1 cellular context compared by ENCODE assay signal in genomic region chr11:6320411-6321207, GRCh38.
TF ChIP-seq lines count a peak whose summit lies in the region.

Gene CAVIN3 (minus strand): TSS chr11:6320501. CDS start chr11:6320476, 25 bp downstream.

TF ChIP-seq in HepG2, 621 proteins besides CTCF, POLR2A, EP300 and RAD21 (continued from another document):
- TF ChIP-seq, protein P1, sequence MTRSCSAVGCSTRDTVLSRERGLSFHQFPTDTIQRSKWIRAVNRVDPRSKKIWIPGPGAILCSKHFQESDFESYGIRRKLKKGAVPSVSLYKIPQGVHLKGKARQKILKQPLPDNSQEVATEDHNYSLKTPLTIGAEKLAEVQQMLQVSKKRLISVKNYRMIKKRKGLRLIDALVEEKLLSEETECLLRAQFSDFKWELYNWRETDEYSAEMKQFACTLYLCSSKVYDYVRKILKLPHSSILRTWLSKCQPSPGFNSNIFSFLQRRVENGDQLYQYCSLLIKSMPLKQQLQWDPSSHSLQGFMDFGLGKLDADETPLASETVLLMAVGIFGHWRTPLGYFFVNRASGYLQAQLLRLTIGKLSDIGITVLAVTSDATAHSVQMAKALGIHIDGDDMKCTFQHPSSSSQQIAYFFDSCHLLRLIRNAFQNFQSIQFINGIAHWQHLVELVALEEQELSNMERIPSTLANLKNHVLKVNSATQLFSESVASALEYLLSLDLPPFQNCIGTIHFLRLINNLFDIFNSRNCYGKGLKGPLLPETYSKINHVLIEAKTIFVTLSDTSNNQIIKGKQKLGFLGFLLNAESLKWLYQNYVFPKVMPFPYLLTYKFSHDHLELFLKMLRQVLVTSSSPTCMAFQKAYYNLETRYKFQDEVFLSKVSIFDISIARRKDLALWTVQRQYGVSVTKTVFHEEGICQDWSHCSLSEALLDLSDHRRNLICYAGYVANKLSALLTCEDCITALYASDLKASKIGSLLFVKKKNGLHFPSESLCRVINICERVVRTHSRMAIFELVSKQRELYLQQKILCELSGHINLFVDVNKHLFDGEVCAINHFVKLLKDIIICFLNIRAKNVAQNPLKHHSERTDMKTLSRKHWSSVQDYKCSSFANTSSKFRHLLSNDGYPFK (CRISPR knock-in tag; IDR thresholded peaks at IDR 0.05; ENCODE audit: borderline replicate concordance) = no peak
- TF ChIP-seq ZBTB21 (CRISPR knock-in tag; IDR thresholded peaks at IDR 0.05) (no peak), LCORL (IDR thresholded peaks at IDR 0.05) (no peak), LCORL (CRISPR knock-in tag; IDR thresholded peaks at IDR 0.05) (no peak), POGZ (CRISPR knock-in tag; IDR thresholded peaks at IDR 0.05) (no peak), ATF1 (CRISPR knock-in tag; IDR thresholded peaks at IDR 0.05) (no peak), SPEN (CRISPR knock-in tag; IDR thresholded peaks at IDR 0.05; ENCODE audit: low read depth) (no peak), TOE1 (CRISPR knock-in tag; IDR thresholded peaks at IDR 0.05) (no peak), ZNF333 (CRISPR knock-in tag; IDR thresholded peaks at IDR 0.05; ENCODE audit: borderline replicate concordance) (no peak), ZNF180 (CRISPR knock-in tag; IDR thresholded peaks at IDR 0.05; ENCODE audit: borderline replicate concordance, low read depth) (no peak)
- TF ChIP-seq, protein P2, sequence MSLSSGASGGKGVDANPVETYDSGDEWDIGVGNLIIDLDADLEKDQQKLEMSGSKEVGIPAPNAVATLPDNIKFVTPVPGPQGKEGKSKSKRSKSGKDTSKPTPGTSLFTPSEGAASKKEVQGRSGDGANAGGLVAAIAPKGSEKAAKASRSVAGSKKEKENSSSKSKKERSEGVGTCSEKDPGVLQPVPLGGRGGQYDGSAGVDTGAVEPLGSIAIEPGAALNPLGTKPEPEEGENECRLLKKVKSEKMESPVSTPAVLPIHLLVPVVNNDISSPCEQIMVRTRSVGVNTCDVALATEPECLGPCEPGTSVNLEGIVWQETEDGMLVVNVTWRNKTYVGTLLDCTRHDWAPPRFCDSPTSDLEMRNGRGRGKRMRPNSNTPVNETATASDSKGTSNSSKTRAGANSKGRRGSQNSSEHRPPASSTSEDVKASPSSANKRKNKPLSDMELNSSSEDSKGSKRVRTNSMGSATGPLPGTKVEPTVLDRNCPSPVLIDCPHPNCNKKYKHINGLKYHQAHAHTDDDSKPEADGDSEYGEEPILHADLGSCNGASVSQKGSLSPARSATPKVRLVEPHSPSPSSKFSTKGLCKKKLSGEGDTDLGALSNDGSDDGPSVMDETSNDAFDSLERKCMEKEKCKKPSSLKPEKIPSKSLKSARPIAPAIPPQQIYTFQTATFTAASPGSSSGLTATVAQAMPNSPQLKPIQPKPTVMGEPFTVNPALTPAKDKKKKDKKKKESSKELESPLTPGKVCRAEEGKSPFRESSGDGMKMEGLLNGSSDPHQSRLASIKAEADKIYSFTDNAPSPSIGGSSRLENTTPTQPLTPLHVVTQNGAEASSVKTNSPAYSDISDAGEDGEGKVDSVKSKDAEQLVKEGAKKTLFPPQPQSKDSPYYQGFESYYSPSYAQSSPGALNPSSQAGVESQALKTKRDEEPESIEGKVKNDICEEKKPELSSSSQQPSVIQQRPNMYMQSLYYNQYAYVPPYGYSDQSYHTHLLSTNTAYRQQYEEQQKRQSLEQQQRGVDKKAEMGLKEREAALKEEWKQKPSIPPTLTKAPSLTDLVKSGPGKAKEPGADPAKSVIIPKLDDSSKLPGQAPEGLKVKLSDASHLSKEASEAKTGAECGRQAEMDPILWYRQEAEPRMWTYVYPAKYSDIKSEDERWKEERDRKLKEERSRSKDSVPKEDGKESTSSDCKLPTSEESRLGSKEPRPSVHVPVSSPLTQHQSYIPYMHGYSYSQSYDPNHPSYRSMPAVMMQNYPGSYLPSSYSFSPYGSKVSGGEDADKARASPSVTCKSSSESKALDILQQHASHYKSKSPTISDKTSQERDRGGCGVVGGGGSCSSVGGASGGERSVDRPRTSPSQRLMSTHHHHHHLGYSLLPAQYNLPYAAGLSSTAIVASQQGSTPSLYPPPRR (CRISPR knock-in tag; IDR thresholded peaks at IDR 0.05; ENCODE audit: borderline replicate concordance) = no peak
